ENCODE assay signal across 1 cellular context in the genomic region with DNA sequence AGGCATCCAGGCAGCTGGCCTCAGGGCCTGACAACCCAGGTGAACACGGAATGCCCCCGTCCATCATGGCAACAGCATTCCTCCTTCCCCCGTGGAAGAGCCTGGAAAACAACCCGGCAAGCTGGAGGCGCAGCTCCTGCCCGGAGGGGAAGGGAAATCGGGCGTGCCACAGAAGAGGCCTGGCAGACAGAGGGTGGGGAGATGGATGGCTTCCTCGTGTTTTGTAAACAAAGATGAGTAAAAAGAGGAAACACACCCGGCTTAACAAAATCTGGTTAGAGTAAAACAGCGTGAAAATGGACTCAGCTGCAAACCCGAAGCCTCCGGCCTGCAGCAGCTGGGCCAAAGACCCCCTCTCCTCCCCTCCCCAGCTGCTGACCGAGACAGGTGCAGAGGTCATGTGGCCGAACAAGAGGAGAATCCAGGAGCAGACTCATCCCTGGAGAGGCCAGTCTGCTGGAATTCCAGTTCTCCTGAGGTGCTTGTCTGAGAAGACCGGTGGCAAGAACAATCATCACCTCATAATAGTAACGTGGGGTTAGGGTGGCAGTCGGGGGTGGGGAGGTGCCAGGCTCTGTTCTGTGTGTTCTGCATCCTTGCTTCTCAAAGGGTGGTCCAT.
TF ChIP-seq lines count a peak whose summit lies in the region.

No MANE protein-coding gene starts in this region.

TF ChIP-seq in HepG2, 621 proteins besides CTCF, POLR2A, EP300 and RAD21 (continued from another document and continues in another):
- TF ChIP-seq, protein P1, sequence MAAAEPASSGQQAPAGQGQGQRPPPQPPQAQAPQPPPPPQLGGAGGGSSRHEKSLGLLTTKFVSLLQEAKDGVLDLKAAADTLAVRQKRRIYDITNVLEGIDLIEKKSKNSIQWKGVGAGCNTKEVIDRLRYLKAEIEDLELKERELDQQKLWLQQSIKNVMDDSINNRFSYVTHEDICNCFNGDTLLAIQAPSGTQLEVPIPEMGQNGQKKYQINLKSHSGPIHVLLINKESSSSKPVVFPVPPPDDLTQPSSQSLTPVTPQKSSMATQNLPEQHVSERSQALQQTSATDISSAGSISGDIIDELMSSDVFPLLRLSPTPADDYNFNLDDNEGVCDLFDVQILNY (CRISPR knock-in tag; conservative IDR thresholded peaks at IDR 0.05): no peak
- TF ChIP-seq TBX2 (CRISPR knock-in tag; IDR thresholded peaks at IDR 0.05; ENCODE audit: borderline replicate concordance) (no peak), ZNF354B (CRISPR knock-in tag; IDR thresholded peaks at IDR 0.05) (no peak), ZNF776 (CRISPR knock-in tag; IDR thresholded peaks at IDR 0.05) (no peak), IKZF4 (CRISPR knock-in tag; IDR thresholded peaks at IDR 0.05; ENCODE audit: borderline replicate concordance, low read depth, not compliant biosample characterization) (no peak), ZNF768 (CRISPR knock-in tag; IDR thresholded peaks at IDR 0.05) (0 out of 2 replicates have a peak, but pooled peaks have one; percentile 6), NR2F1 (CRISPR knock-in tag; IDR thresholded peaks at IDR 0.05) (no peak), XRCC5 (optimal IDR thresholded peaks at IDR 0.05; ENCODE audit: low read length) (no peak), ZNF547 (CRISPR knock-in tag; IDR thresholded peaks at IDR 0.05) (no peak), ZFY (CRISPR knock-in tag; IDR thresholded peaks at IDR 0.05) (peak; percentile 53), EEA1 (CRISPR knock-in tag; IDR thresholded peaks at IDR 0.05; ENCODE audit: borderline replicate concordance) (no peak), NFE2L2 (IDR thresholded peaks at IDR 0.05; ENCODE audit: low read length) (no peak), ETV5 (CRISPR knock-in tag; IDR thresholded peaks at IDR 0.05; ENCODE audit: borderline replicate concordance) (no peak), ZNF136 (CRISPR knock-in tag; IDR thresholded peaks at IDR 0.05; ENCODE audit: low read depth) (no peak), HIVEP1 (CRISPR knock-in tag; IDR thresholded peaks at IDR 0.05) (no peak), ATF7 (IDR thresholded peaks at IDR 0.05) (no peak), ATF7 (CRISPR knock-in tag; IDR thresholded peaks at IDR 0.05) (no peak), POLR2AphosphoS2 (IDR thresholded peaks at IDR 0.05; ENCODE audit: low read depth, low read length) (no peak), ZNF30 (CRISPR knock-in tag; IDR thresholded peaks at IDR 0.05) (no peak), ZNF766 (CRISPR knock-in tag; IDR thresholded peaks at IDR 0.05; ENCODE audit: borderline replicate concordance) (0 out of 2 replicates have a peak, but pooled peaks have one; percentile 9), ZNF430 (CRISPR knock-in tag; IDR thresholded peaks at IDR 0.05) (no peak), ZNF501 (CRISPR knock-in tag; IDR thresholded peaks at IDR 0.05) (no peak), HMGA1 (CRISPR knock-in tag; conservative IDR thresholded peaks at IDR 0.05) (no peak), SAP130 (CRISPR knock-in tag; IDR thresholded peaks at IDR 0.05; ENCODE audit: low read depth) (no peak), NONO (IDR thresholded peaks at IDR 0.05) (no peak), NONO (CRISPR knock-in tag; conservative IDR thresholded peaks at IDR 0.05) (peak; percentile 18; the same call in 1 of the 2 replicates), ZMYM3 (CRISPR knock-in tag; IDR thresholded peaks at IDR 0.05) (no peak), STAT5B (CRISPR knock-in tag; IDR thresholded peaks at IDR 0.05) (no peak), GATAD1 (CRISPR knock-in tag; IDR thresholded peaks at IDR 0.05) (0 out of 2 replicates have a peak, but pooled peaks have one; percentile 19)
- TF ChIP-seq, protein P2, sequence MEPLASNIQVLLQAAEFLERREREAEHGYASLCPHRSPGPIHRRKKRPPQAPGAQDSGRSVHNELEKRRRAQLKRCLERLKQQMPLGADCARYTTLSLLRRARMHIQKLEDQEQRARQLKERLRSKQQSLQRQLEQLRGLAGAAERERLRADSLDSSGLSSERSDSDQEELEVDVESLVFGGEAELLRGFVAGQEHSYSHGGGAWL (CRISPR knock-in tag; IDR thresholded peaks at IDR 0.05): 0 out of 2 replicates have a peak, but pooled peaks have one; percentile 24
- TF ChIP-seq, protein P3, sequence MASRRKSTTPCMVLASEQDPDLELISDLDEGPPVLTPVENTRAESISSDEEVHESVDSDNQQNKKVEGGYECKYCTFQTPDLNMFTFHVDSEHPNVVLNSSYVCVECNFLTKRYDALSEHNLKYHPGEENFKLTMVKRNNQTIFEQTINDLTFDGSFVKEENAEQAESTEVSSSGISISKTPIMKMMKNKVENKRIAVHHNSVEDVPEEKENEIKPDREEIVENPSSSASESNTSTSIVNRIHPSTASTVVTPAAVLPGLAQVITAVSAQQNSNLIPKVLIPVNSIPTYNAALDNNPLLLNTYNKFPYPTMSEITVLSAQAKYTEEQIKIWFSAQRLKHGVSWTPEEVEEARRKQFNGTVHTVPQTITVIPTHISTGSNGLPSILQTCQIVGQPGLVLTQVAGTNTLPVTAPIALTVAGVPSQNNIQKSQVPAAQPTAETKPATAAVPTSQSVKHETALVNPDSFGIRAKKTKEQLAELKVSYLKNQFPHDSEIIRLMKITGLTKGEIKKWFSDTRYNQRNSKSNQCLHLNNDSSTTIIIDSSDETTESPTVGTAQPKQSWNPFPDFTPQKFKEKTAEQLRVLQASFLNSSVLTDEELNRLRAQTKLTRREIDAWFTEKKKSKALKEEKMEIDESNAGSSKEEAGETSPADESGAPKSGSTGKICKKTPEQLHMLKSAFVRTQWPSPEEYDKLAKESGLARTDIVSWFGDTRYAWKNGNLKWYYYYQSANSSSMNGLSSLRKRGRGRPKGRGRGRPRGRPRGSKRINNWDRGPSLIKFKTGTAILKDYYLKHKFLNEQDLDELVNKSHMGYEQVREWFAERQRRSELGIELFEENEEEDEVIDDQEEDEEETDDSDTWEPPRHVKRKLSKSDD (CRISPR knock-in tag; IDR thresholded peaks at IDR 0.05; ENCODE audit: low read depth): no peak
- TF ChIP-seq, protein P4, sequence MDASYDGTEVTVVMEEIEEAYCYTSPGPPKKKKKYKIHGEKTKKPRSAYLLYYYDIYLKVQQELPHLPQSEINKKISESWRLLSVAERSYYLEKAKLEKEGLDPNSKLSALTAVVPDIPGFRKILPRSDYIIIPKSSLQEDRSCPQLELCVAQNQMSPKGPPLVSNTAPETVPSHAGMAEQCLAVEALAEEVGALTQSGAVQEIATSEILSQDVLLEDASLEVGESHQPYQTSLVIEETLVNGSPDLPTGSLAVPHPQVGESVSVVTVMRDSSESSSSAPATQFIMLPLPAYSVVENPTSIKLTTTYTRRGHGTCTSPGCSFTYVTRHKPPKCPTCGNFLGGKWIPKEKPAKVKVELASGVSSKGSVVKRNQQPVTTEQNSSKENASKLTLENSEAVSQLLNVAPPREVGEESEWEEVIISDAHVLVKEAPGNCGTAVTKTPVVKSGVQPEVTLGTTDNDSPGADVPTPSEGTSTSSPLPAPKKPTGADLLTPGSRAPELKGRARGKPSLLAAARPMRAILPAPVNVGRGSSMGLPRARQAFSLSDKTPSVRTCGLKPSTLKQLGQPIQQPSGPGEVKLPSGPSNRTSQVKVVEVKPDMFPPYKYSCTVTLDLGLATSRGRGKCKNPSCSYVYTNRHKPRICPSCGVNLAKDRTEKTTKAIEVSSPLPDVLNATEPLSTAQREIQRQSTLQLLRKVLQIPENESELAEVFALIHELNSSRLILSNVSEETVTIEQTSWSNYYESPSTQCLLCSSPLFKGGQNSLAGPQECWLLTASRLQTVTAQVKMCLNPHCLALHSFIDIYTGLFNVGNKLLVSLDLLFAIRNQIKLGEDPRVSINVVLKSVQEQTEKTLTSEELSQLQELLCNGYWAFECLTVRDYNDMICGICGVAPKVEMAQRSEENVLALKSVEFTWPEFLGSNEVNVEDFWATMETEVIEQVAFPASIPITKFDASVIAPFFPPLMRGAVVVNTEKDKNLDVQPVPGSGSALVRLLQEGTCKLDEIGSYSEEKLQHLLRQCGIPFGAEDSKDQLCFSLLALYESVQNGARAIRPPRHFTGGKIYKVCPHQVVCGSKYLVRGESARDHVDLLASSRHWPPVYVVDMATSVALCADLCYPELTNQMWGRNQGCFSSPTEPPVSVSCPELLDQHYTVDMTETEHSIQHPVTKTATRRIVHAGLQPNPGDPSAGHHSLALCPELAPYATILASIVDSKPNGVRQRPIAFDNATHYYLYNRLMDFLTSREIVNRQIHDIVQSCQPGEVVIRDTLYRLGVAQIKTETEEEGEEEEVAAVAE (CRISPR knock-in tag; IDR thresholded peaks at IDR 0.05; ENCODE audit: borderline replicate concordance): no peak
- TF ChIP-seq, protein P5, sequence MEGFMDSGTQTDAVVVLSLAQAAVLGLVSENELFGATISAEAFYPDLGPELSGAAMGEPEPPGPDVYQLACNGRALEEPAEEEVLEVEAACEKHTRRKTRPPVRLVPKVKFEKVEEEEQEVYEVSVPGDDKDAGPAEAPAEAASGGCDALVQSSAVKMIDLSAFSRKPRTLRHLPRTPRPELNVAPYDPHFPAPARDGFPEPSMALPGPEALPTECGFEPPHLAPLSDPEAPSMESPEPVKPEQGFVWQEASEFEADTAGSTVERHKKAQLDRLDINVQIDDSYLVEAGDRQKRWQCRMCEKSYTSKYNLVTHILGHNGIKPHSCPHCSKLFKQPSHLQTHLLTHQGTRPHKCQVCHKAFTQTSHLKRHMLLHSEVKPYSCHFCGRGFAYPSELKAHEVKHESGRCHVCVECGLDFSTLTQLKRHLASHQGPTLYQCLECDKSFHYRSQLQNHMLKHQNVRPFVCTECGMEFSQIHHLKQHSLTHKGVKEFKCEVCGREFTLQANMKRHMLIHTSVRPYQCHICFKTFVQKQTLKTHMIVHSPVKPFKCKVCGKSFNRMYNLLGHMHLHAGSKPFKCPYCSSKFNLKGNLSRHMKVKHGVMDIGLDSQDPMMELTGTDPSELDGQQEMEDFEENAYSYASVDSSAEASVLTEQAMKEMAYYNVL (CRISPR knock-in tag; IDR thresholded peaks at IDR 0.05; ENCODE audit: borderline replicate concordance): no peak; the same call in 1 of the 2 replicates
- TF ChIP-seq, protein P6, sequence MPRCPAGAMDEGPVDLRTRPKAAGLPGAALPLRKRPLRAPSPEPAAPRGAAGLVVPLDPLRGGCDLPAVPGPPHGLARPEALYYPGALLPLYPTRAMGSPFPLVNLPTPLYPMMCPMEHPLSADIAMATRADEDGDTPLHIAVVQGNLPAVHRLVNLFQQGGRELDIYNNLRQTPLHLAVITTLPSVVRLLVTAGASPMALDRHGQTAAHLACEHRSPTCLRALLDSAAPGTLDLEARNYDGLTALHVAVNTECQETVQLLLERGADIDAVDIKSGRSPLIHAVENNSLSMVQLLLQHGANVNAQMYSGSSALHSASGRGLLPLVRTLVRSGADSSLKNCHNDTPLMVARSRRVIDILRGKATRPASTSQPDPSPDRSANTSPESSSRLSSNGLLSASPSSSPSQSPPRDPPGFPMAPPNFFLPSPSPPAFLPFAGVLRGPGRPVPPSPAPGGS (CRISPR knock-in tag; IDR thresholded peaks at IDR 0.05): no peak
- TF ChIP-seq, protein P7, sequence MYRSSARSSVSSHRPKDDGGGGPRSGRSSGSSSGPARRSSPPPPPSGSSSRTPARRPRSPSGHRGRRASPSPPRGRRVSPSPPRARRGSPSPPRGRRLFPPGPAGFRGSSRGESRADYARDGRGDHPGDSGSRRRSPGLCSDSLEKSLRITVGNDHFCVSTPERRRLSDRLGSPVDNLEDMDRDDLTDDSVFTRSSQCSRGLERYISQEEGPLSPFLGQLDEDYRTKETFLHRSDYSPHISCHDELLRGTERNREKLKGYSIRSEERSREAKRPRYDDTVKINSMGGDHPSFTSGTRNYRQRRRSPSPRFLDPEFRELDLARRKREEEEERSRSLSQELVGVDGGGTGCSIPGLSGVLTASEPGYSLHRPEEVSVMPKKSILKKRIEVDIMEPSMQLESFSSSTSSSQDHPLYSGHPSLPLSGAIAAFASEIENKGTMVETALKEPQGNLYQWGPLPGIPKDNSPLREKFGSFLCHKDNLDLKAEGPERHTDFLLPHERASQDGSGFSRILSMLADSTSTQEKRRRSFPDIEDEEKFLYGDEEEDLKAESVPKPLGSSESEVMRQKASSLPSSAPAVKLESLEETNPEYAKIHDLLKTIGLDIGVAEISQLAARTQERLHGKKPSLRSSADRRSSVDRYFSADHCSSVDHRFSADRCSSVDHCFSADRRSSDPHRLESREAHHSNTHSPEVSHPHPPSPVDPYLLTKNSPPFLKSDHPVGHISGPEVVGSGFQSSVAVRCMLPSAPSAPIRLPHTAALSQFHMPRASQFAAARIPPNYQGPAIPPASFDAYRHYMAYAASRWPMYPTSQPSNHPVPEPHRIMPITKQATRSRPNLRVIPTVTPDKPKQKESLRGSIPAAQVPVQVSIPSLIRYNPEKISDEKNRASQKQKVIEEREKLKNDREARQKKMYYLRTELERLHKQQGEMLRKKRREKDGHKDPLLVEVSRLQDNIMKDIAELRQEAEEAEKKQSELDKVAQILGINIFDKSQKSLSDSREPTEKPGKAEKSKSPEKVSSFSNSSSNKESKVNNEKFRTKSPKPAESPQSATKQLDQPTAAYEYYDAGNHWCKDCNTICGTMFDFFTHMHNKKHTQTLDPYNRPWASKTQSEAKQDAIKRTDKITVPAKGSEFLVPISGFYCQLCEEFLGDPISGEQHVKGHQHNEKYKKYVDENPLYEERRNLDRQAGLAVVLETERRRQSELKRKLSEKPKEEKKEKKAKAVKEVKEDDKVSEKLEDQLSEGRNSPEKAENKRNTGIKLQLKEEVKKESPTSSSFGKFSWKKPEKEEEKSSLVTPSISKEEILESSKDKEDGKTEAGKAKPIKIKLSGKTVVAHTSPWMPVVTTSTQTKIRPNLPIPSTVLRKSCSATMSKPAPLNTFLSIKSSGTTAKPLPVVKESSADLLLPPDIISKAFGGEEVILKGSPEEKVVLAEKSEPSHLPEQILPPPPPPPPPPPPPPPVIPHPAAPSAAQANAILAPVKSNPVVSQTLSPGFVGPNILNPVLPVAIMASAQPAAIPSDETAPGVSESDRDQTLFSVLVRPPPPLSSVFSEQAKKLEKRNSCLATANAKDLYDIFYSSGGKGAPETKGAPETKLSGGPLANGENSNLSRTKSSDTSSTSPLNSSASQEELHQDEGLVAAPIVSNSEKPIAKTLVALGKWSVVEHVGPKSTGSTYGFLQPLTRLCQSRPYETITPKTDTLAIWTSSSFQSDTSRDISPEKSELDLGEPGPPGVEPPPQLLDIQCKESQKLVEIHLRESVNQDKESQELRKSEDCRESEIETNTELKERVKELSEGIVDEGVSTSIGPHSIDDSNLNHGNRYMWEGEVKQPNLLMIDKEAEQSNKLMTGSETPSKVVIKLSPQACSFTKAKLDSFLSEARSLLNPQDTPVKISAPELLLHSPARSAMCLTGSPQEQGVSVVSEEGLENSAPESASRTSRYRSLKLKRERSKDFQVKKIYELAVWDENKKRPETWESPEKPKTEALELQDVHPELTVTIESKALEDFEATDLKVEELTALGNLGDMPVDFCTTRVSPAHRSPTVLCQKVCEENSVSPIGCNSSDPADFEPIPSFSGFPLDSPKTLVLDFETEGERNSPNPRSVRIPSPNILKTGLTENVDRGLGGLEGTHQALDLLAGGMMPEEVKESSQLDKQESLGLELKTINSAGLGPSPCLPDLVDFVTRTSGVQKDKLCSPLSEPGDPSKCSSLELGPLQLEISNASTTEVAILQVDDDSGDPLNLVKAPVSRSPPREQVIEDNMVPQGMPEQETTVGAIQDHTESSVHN (CRISPR knock-in tag; IDR thresholded peaks at IDR 0.05): 0 out of 2 replicates have a peak, but pooled peaks have one; percentile 10
- TF ChIP-seq, protein P8, sequence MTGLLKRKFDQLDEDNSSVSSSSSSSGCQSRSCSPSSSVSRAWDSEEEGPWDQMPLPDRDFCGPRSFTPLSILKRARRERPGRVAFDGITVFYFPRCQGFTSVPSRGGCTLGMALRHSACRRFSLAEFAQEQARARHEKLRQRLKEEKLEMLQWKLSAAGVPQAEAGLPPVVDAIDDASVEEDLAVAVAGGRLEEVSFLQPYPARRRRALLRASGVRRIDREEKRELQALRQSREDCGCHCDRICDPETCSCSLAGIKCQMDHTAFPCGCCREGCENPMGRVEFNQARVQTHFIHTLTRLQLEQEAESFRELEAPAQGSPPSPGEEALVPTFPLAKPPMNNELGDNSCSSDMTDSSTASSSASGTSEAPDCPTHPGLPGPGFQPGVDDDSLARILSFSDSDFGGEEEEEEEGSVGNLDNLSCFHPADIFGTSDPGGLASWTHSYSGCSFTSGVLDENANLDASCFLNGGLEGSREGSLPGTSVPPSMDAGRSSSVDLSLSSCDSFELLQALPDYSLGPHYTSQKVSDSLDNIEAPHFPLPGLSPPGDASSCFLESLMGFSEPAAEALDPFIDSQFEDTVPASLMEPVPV (CRISPR knock-in tag; IDR thresholded peaks at IDR 0.05): no peak
